In the genomic region with DNA sequence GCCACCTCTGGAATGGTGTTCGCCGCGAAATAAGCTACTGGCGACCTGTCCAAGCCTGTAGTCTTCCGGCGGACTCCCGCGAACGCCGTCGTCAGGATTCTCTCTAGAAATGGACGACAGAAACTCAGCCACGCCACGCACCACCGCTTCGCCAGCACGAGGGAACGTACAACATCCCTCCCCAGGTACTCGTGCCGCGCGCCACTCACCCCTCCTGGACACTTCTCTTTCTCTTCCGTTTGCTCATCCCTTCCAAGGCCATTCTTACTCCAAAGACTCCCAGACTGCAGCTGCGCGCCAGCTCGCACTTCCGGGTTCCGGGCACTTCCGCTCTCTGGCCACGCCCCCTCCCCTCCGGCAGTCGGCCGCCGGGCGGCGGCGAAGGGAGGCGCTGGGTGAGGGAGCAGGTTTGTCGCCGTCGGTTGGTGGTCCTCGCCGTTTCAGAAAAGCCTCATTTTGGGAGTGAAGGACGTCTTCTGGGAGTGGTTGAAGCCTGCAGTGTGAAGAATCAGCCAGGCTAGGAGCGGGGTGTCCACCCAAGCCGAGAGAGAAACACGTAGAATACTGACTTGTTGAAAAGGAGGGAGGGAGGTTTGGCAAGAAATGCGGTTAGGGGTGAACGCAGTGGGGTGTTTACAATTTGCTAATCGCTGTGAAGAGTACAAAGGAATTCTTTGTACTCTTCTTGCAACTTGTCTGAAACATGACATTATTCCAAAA, we compare ENCODE assay signal across 8 cellular contexts. TPM values are rescaled to one million over a fixed set of nuclear protein-coding genes. Genes with fewer than 3 reads are reported as not detected.
DNase-seq lines count a peak whose midpoint lies in the region; ATAC-seq lines count a peak whose summit lies in the region.

A gene with protein sequence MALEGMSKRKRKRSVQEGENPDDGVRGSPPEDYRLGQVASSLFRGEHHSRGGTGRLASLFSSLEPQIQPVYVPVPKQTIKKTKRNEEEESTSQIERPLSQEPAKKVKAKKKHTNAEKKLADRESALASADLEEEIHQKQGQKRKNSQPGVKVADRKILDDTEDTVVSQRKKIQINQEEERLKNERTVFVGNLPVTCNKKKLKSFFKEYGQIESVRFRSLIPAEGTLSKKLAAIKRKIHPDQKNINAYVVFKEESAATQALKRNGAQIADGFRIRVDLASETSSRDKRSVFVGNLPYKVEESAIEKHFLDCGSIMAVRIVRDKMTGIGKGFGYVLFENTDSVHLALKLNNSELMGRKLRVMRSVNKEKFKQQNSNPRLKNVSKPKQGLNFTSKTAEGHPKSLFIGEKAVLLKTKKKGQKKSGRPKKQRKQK (minus strand): TSS at position 286 of the 720 bp plus-strand sequence. CDS start 24 bp downstream, at position 262.

- peaks cover 15% of the 10 kb centered on the region for H3K4me1 ChIP-seq in effector memory CD4-positive, alpha-beta T cell (ENCODE audit: control insufficient read depth, insufficient read depth, low read length, poor library complexity, severe bottlenecking)

- DNase-seq in COR-L47 (lab: John Stamatoyannopoulos, UW) = peak; percentile 83
- DNase-seq in HT1080 (ENCODE audit: low read depth) = peak; percentile 87
- DNase-seq in NOMO-1 (lab: John Stamatoyannopoulos, UW; ENCODE audit: unreplicated experiment in 2 of 2) = peak; percentile 83 to 90
- DNase-seq in effector memory CD4-positive, alpha-beta T cell = peak; percentile 87 to 88 (median 87)
- DNase-seq in medulla oblongata (ENCODE audit: extremely low spot score) = peak; percentile 96
- peak; percentile 87 to 94 (median 89) for DNase-seq in stimulated activated CD4-positive, alpha-beta T cell treated with anti-CD3 and anti-CD28 coated beads, TNF-alpha, amount 100 ng/mL, for 48 hours (ENCODE audit: low read depth in 3 of 3)

- peak within 1 kb of the TSS; percentile 86 for H3K27ac ChIP-seq in effector memory CD4-positive, alpha-beta T cell (ENCODE audit: insufficient read depth, low read length, poor library complexity, severe bottlenecking)

- H3K36me3 ChIP-seq in effector memory CD4-positive, alpha-beta T cell (ENCODE audit: control insufficient read depth, insufficient read depth, low read length) = peaks cover 25% of the 10 kb centered on the region

- no peaks in the 10 kb centered on the region for H3K27me3 ChIP-seq in effector memory CD4-positive, alpha-beta T cell (replicated peaks; ENCODE audit: control insufficient read depth, insufficient read depth, low read length, poor library complexity, severe bottlenecking)

- peak; percentile 96 for ATAC-seq in GM21360 (IDR thresholded peaks at IDR 0.05; ENCODE audit: unreplicated experiment)

- POLR2A ChIA-PET in activated CD8-positive, alpha-beta memory T cell treated with anti-CD3 and anti-CD28 coated beads for 36 hours (lab: Charles Lee) = interaction anchor here (0.7 to 1.4 kb wide), 5 partner anchors 17 to 549 kb away, joined by 3 to 11 read pairs (median 6); partner anchors contain the start of gene TOMM20

- H3K4me3 ChIP-seq in effector memory CD4-positive, alpha-beta T cell (ENCODE audit: insufficient read depth, low read depth, low read length, poor library complexity, severe bottlenecking) = peak within 1 kb of the TSS; percentile 71

- CTCF ChIA-PET in activated CD8-positive, alpha-beta memory T cell treated with anti-CD3 and anti-CD28 coated beads for 36 hours (lab: Charles Lee) = interaction anchor here (0.7 to 1.1 kb wide), 5 partner anchors 23 to 254 kb away, joined by 3 to 4 read pairs (median 3); no protein-coding TSS in a partner anchor

- H3K9me3 ChIP-seq in effector memory CD4-positive, alpha-beta T cell (ENCODE audit: control insufficient read depth, low read length) = no peaks in the 10 kb centered on the region

RNA-seq across cellular contexts. Expression of the gene that starts here (rescaled TPM):
- total RNA-seq in HT1080 (2014; rRNA removed; shearing (Covaris generic)) = 68.5 and 75.2 TPM in 2 replicates
- 49.7 and 61.9 TPM in 2 replicates for polyA plus RNA-seq in HT1080 (2015; cell fraction: cytosol; rRNA removed)
- 30.6 and 42.0 TPM in 2 replicates for polyA plus RNA-seq in HT1080 (2015; cell fraction: nucleus; rRNA removed)
- total RNA-seq in activated CD8-positive, alpha-beta memory T cell treated with anti-CD3 and anti-CD28 coated beads for 36 hours = 100 to 1,000 TPM; 116 to 121 TPM

Comparison
In these comparisons a context has a peak if more than half of its experiments do, and no peak if none do; other contexts are left out.
1. Peak in every context shown above with its lines: DNase-seq, ATAC-seq, H3K4me3 ChIP-seq and H3K27ac ChIP-seq.